ENCODE assay signal across 37 cellular contexts in genomic region chr1:204605791-204606190, GRCh38.
"Had no signal": no experiment of that assay in that cellular context is flagged by ENCODE, and none has a peak within 500 bp of the region (broad histone marks: within the 10 kb centered on the region; RNA-seq: fewer than 3 reads in every experiment).

No MANE protein-coding gene starts in this region.

- DNase-seq: activated CD4-positive, alpha-beta memory T cell treated with anti-CD3 and anti-CD28 coated beads, Interleukin-2, amount 10 ng/mL, durations not matched to agents 7 days and 5 days; activated CD4-positive, alpha-beta T cell treated with anti-CD3 and anti-CD28 coated beads for 1 hour; activated CD4-positive, alpha-beta T cell treated with anti-CD3 and anti-CD28 coated beads for 36 hours; activated CD4-positive, alpha-beta T cell treated with anti-CD3 and anti-CD28 coated beads for 48 hours; activated CD4-positive, alpha-beta T cell treated with anti-CD3 and anti-CD28 coated beads, Interleukin-2, amount 10 ng/mL, durations not matched to agents 7 days and 5 days; activated CD4-positive, alpha-beta T cell treated with anti-CD3 and anti-CD28 coated beads, Interleukin-2, amount 50 U/mL, for 48 hours; activated CD4-positive, CD25-positive, alpha-beta regulatory T cell; activated CD8-positive, alpha-beta memory T cell treated with anti-CD3 and anti-CD28 coated beads for 24 hours; activated CD8-positive, alpha-beta memory T cell treated with anti-CD3 and anti-CD28 coated beads, Interleukin-2, amount 10 ng/mL, durations not matched to agents 7 days and 5 days; activated CD8-positive, alpha-beta memory T cell treated with anti-CD3 and anti-CD28 coated beads, Interleukin-2, amount 50 U/mL, for 48 hours; activated CD8-positive, alpha-beta T cell treated with anti-CD3 and anti-CD28 coated beads, Interleukin-2, amount 10 ng/mL, durations not matched to agents 7 days and 5 days; activated effector memory CD4-positive, alpha-beta T cell treated with Interleukin-2 at 50 U/mL for 16 hours; activated gamma-delta T cell; activated naive CD4-positive, alpha-beta T cell treated with anti-CD3 and anti-CD28 coated beads, Interleukin-2, amount 10 ng/mL, durations not matched to agents 7 days and 5 days; activated naive CD4-positive, alpha-beta T cell treated with Interleukin-2 at 50 U/mL for 16 hours; activated naive CD8-positive, alpha-beta T cell treated with anti-CD3 and anti-CD28 coated beads, Interleukin-2, amount 10 ng/mL, durations not matched to agents 7 days and 5 days; activated naive CD8-positive, alpha-beta T cell treated with anti-CD3 and anti-CD28 coated beads, Interleukin-2, amount 50 U/mL, for 24 hours; activated T-cell treated with anti-CD3 and anti-CD28 coated beads, Interleukin-2, amount 50 U/mL, for 24 hours; activated T-cell treated with anti-CD3 and anti-CD28 coated beads, Interleukin-2, amount 50 U/mL, for 48 hours; amygdala; anterior cingulate cortex; caudate nucleus; T-helper 1 cell; T-helper 2 cell; T-helper 9 cell had no signal

- H3K4me3 Mint-ChIP-seq: activated CD4-positive, alpha-beta memory T cell treated with anti-CD3 and anti-CD28 coated beads, Interleukin-2, amount 10 ng/mL, durations not matched to agents 7 days and 5 days; activated CD4-positive, alpha-beta T cell treated with anti-CD3 and anti-CD28 coated beads for 36 hours; activated CD4-positive, alpha-beta T cell treated with anti-CD3 and anti-CD28 coated beads, Interleukin-2, amount 10 ng/mL, durations not matched to agents 7 days and 5 days; activated CD8-positive, alpha-beta memory T cell treated with anti-CD3 and anti-CD28 coated beads, Interleukin-2, amount 10 ng/mL, durations not matched to agents 7 days and 5 days; activated CD8-positive, alpha-beta T cell treated with anti-CD3 and anti-CD28 coated beads, Interleukin-2, amount 10 ng/mL, durations not matched to agents 7 days and 5 days; activated naive CD4-positive, alpha-beta T cell treated with anti-CD3 and anti-CD28 coated beads, Interleukin-2, amount 10 ng/mL, durations not matched to agents 7 days and 5 days; activated naive CD4-positive, alpha-beta T cell treated with anti-CD3 and anti-CD28 coated beads, Interleukin-2, amount 50 U/mL, for 24 hours; activated naive CD8-positive, alpha-beta T cell; activated naive CD8-positive, alpha-beta T cell treated with anti-CD3 and anti-CD28 coated beads, Interleukin-2, amount 10 ng/mL, durations not matched to agents 7 days and 5 days; activated naive CD8-positive, alpha-beta T cell treated with anti-CD3 and anti-CD28 coated beads, Interleukin-2, amount 50 U/mL, for 24 hours; activated T-cell treated with anti-CD3 and anti-CD28 coated beads, Interleukin-2, amount 50 U/mL, for 24 hours; brain; T-helper 1 cell treated with Interleukin-12 subunit alpha and Interleukin-12 subunit beta and Interleukin-4 antibody, amounts not matched to agents 30 μg/mL and 1 μg/mL, for 36 hours; T-helper 2 cell treated with Interferon-gamma antibody and Interleukin-4, amounts not matched to agents 5 μg/mL and 100 μg/mL, for 36 hours had no signal

- H3K4me3 ChIP-seq: ascending aorta, cardiac muscle cell had no signal

- H3K4me1 Mint-ChIP-seq: activated CD4-positive, alpha-beta memory T cell treated with anti-CD3 and anti-CD28 coated beads, Interleukin-2, amount 10 ng/mL, durations not matched to agents 7 days and 5 days; activated CD4-positive, alpha-beta T cell treated with anti-CD3 and anti-CD28 coated beads for 36 hours; activated CD4-positive, alpha-beta T cell treated with anti-CD3 and anti-CD28 coated beads, Interleukin-2, amount 10 ng/mL, durations not matched to agents 7 days and 5 days; activated CD8-positive, alpha-beta memory T cell treated with anti-CD3 and anti-CD28 coated beads, Interleukin-2, amount 10 ng/mL, durations not matched to agents 7 days and 5 days; activated naive CD4-positive, alpha-beta T cell treated with anti-CD3 and anti-CD28 coated beads, Interleukin-2, amount 10 ng/mL, durations not matched to agents 7 days and 5 days; activated naive CD4-positive, alpha-beta T cell treated with anti-CD3 and anti-CD28 coated beads, Interleukin-2, amount 50 U/mL, for 24 hours; activated naive CD8-positive, alpha-beta T cell treated with anti-CD3 and anti-CD28 coated beads, Interleukin-2, amount 10 ng/mL, durations not matched to agents 7 days and 5 days; activated naive CD8-positive, alpha-beta T cell treated with anti-CD3 and anti-CD28 coated beads, Interleukin-2, amount 50 U/mL, for 24 hours had no signal

- H3K9me3 ChIP-seq: ascending aorta had no signal

- H3K27me3 ChIP-seq: ascending aorta had no signal

- FAIRE-seq: bronchial epithelial cell, TTC549 had no signal

- H3K36me3 ChIP-seq: ascending aorta, cardiac muscle cell had no signal

- H3K9me3 Mint-ChIP-seq: activated CD4-positive, alpha-beta memory T cell treated with anti-CD3 and anti-CD28 coated beads, Interleukin-2, amount 10 ng/mL, durations not matched to agents 7 days and 5 days; activated CD4-positive, alpha-beta T cell treated with anti-CD3 and anti-CD28 coated beads, Interleukin-2, amount 10 ng/mL, durations not matched to agents 7 days and 5 days; activated naive CD4-positive, alpha-beta T cell treated with anti-CD3 and anti-CD28 coated beads, Interleukin-2, amount 10 ng/mL, durations not matched to agents 7 days and 5 days; activated naive CD4-positive, alpha-beta T cell treated with anti-CD3 and anti-CD28 coated beads, Interleukin-2, amount 50 U/mL, for 24 hours; activated naive CD8-positive, alpha-beta T cell treated with anti-CD3 and anti-CD28 coated beads, Interleukin-2, amount 10 ng/mL, durations not matched to agents 7 days and 5 days; activated naive CD8-positive, alpha-beta T cell treated with anti-CD3 and anti-CD28 coated beads, Interleukin-2, amount 50 U/mL, for 24 hours; activated T-cell treated with anti-CD3 and anti-CD28 coated beads, Interleukin-2, amount 50 U/mL, for 24 hours; activated T-helper 2 cell treated with anti-CD3 and anti-CD28 coated beads, Interferon-gamma antibody, Interleukin-2, Interleukin-4, amounts not matched to agents 10 μg/mL and 5 μg/mL and 100 μg/mL, durations not matched to agents 14 hours and 24 hours and 36 hours; T-helper 1 cell treated with Interleukin-12 subunit alpha and Interleukin-12 subunit beta and Interleukin-4 antibody, amounts not matched to agents 30 μg/mL and 1 μg/mL, for 36 hours; T-helper 2 cell treated with Interferon-gamma antibody and Interleukin-4, amounts not matched to agents 5 μg/mL and 100 μg/mL, for 36 hours had no signal

- H3K4me1 ChIP-seq: ascending aorta had no signal

- H3K27ac ChIP-seq: ascending aorta, cardiac muscle cell, VCaP had no signal

- ATAC-seq: activated CD4-positive, alpha-beta T cell treated with anti-CD3 and anti-CD28 coated beads for 36 hours; activated CD4-positive, CD25-positive, alpha-beta regulatory T cell treated with anti-CD3 and anti-CD28 coated beads, Interleukin-2, amount 50 U/mL, for 24 hours; activated CD8-positive, alpha-beta memory T cell treated with anti-CD3 and anti-CD28 coated beads, Interleukin-2, amount 10 ng/mL, durations not matched to agents 7 days and 5 days; activated CD8-positive, alpha-beta T cell treated with anti-CD3 and anti-CD28 coated beads, Interleukin-2, amount 10 ng/mL, durations not matched to agents 7 days and 5 days; activated naive CD8-positive, alpha-beta T cell treated with anti-CD3 and anti-CD28 coated beads, Interleukin-2, amount 50 U/mL, for 24 hours had no signal

- H3K36me3 Mint-ChIP-seq: activated CD8-positive, alpha-beta memory T cell treated with anti-CD3 and anti-CD28 coated beads, Interleukin-2, amount 10 ng/mL, durations not matched to agents 7 days and 5 days; activated naive CD4-positive, alpha-beta T cell treated with anti-CD3 and anti-CD28 coated beads, Interleukin-2, amount 10 ng/mL, durations not matched to agents 7 days and 5 days; activated naive CD8-positive, alpha-beta T cell treated with anti-CD3 and anti-CD28 coated beads, Interleukin-2, amount 10 ng/mL, durations not matched to agents 7 days and 5 days; brain had no signal

- H3K27me3 Mint-ChIP-seq: activated CD4-positive, alpha-beta T cell treated with anti-CD3 and anti-CD28 coated beads for 36 hours; activated CD4-positive, alpha-beta T cell treated with anti-CD3 and anti-CD28 coated beads, Interleukin-2, amount 10 ng/mL, durations not matched to agents 7 days and 5 days; activated naive CD8-positive, alpha-beta T cell treated with anti-CD3 and anti-CD28 coated beads, Interleukin-2, amount 50 U/mL, for 24 hours; activated T-cell treated with anti-CD3 and anti-CD28 coated beads, Interleukin-2, amount 50 U/mL, for 24 hours had no signal

- H3K27ac Mint-ChIP-seq: activated CD4-positive, alpha-beta memory T cell treated with anti-CD3 and anti-CD28 coated beads, Interleukin-2, amount 10 ng/mL, durations not matched to agents 7 days and 5 days; activated CD4-positive, alpha-beta T cell treated with anti-CD3 and anti-CD28 coated beads for 36 hours; activated CD4-positive, alpha-beta T cell treated with anti-CD3 and anti-CD28 coated beads, Interleukin-2, amount 10 ng/mL, durations not matched to agents 7 days and 5 days; activated CD8-positive, alpha-beta memory T cell treated with anti-CD3 and anti-CD28 coated beads, Interleukin-2, amount 10 ng/mL, durations not matched to agents 7 days and 5 days; activated CD8-positive, alpha-beta T cell treated with anti-CD3 and anti-CD28 coated beads, Interleukin-2, amount 10 ng/mL, durations not matched to agents 7 days and 5 days; activated naive CD4-positive, alpha-beta T cell treated with anti-CD3 and anti-CD28 coated beads, Interleukin-2, amount 10 ng/mL, durations not matched to agents 7 days and 5 days; activated naive CD4-positive, alpha-beta T cell treated with anti-CD3 and anti-CD28 coated beads, Interleukin-2, amount 50 U/mL, for 24 hours; activated naive CD8-positive, alpha-beta T cell; activated naive CD8-positive, alpha-beta T cell treated with anti-CD3 and anti-CD28 coated beads, Interleukin-2, amount 10 ng/mL, durations not matched to agents 7 days and 5 days; activated naive CD8-positive, alpha-beta T cell treated with anti-CD3 and anti-CD28 coated beads, Interleukin-2, amount 50 U/mL, for 24 hours; activated T-cell treated with anti-CD3 and anti-CD28 coated beads, Interleukin-2, amount 50 U/mL, for 24 hours; activated T-helper 2 cell treated with anti-CD3 and anti-CD28 coated beads, Interferon-gamma antibody, Interleukin-2, Interleukin-4, amounts not matched to agents 10 μg/mL and 5 μg/mL and 100 μg/mL, durations not matched to agents 14 hours and 24 hours and 36 hours; brain; T-helper 1 cell treated with Interleukin-12 subunit alpha and Interleukin-12 subunit beta and Interleukin-4 antibody, amounts not matched to agents 30 μg/mL and 1 μg/mL, for 36 hours; T-helper 2 cell treated with Interferon-gamma antibody and Interleukin-4, amounts not matched to agents 5 μg/mL and 100 μg/mL, for 36 hours had no signal
